In the genomic region with DNA sequence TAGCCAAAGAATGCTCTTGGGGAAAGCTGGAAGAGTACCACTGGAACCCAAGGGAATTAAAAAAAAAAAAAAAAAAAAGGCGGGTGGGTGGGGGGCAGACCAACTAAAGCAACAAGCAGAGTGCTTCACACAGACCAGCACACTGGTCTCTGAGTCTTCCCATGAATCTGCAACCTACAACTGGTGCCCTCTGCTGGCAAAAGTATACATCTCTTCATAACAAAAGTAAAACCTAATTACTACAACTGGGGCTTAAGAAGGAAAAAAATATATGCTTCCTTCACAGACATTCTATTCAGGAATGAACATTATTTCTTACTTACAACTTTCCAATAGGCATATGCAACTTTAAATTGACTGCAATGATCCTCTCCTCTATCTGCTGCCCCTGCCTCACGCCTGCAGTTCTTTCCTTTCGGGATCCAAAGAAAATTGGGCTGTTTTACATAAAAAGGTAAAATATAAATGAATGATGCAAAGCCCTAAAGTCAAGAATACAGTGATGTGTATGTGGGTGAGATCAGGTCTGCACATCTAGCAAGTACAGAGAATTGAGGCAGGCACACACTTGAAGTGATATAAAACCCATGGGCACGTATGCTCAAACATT, we compare ENCODE assay signal across 1 cellular context.
TF ChIP-seq lines count a peak whose summit lies in the region.

No MANE protein-coding gene starts in this region.

TF ChIP-seq in IMR-90, 13 proteins besides CTCF, POLR2A, EP300 and RAD21:
- TF ChIP-seq SMC3 (IDR thresholded peaks at IDR 0.05; ENCODE audit: low read depth, low read length): peak; percentile 91
- TF ChIP-seq NFE2L2 (IDR thresholded peaks at IDR 0.05; ENCODE audit: low read depth, low read length): no peak
